ENCODE assay signal across 19 cellular contexts in genomic region chr1:109402025-109402424, GRCh38.
"Had no signal": no experiment of that assay in that cellular context is flagged by ENCODE, and none has a peak within 500 bp of the region (broad histone marks: within the 10 kb centered on the region; RNA-seq: fewer than 3 reads in every experiment).

No MANE protein-coding gene starts in this region.

- ATAC-seq: activated T-cell treated with anti-CD3 and anti-CD28 coated beads, Interleukin-2, amount 50 U/mL, for 4 hours; body of pancreas; effector memory CD8-positive, alpha-beta T cell; natural killer cell treated with Interleukin-12 subunit alpha and Interleukin-12 subunit beta and Interleukin-15 and Interleukin-18, amount 100 ng/mL, for 72 hours; stimulated activated memory B cell treated with anti-CD40 and anti-IgM and Interleukin-4, amounts not matched to agents 10 μg/mL and 1 μg/mL and 100 μg/mL, for 72 hours; upper lobe of right lung had no signal

- H3K27ac ChIP-seq: body of pancreas, cardiac muscle cell, esophagus muscularis mucosa, SJCRH30, stomach, testis, upper lobe of right lung had no signal

- DNase-seq: activated CD8-positive, alpha-beta memory T cell treated with anti-CD3 and anti-CD28 coated beads, Interleukin-2, amount 50 U/mL, for 4 hours; activated naive CD4-positive, alpha-beta T cell treated with anti-CD3 and anti-CD28 coated beads for 36 hours; activated naive CD8-positive, alpha-beta T cell treated with anti-CD3 and anti-CD28 coated beads, Interleukin-2, amount 10 ng/mL, durations not matched to agents 7 days and 5 days; activated T-cell treated with anti-CD3 and anti-CD28 coated beads, Interleukin-2, amount 50 U/mL, for 4 hours; amygdala; body of pancreas; effector memory CD8-positive, alpha-beta T cell; SJCRH30; stimulated activated CD4-positive, alpha-beta T cell treated with anti-CD3 and anti-CD28 coated beads, Interleukin-15, amount 100 ng/mL, for 24 hours; stomach; T-helper 1 cell; testis; upper lobe of right lung had no signal

- H3K9me3 ChIP-seq: body of pancreas, esophagus muscularis mucosa, SJCRH30, stomach, testis, upper lobe of right lung had no signal

- H3K27me3 ChIP-seq: body of pancreas, cardiac muscle cell, esophagus muscularis mucosa, SJCRH30, stomach, testis, upper lobe of right lung had no signal

- H3K4me3 ChIP-seq: body of pancreas, cardiac muscle cell, esophagus muscularis mucosa, lung, SJCRH30, smooth muscle cell, stomach, testis, upper lobe of right lung had no signal
